In genomic region chr7:133641436-133641835, GRCh38 we compare ENCODE assay signal across 13 cellular contexts.
"Had no signal": no experiment of that assay in that cellular context is flagged by ENCODE, and none has a peak within 500 bp of the region (broad histone marks: within the 10 kb centered on the region; RNA-seq: fewer than 3 reads in every experiment).

No MANE protein-coding gene starts in this region.

- H3K27ac ChIP-seq: brain microvascular endothelial cell, esophagus squamous epithelium, upper lobe of right lung had no signal

- ATAC-seq: left ventricle myocardium superior, upper lobe of right lung had no signal

- H3K36me3 ChIP-seq: brain microvascular endothelial cell, esophagus squamous epithelium, upper lobe of right lung had no signal

- H3K4me3 ChIP-seq: esophagus squamous epithelium, upper lobe of right lung had no signal

- H3K4me1 ChIP-seq: upper lobe of right lung had no signal

- DNase-seq: activated CD4-positive, alpha-beta T cell treated with anti-CD3 and anti-CD28 coated beads, Interleukin-2, amount 50 U/mL, for 4 hours; activated CD4-positive, CD25-positive, alpha-beta regulatory T cell treated with anti-CD3 and anti-CD28 coated beads, Interleukin-2, amount 50 U/mL, for 72 hours; activated gamma-delta T cell; activated naive CD8-positive, alpha-beta T cell treated with anti-CD3 and anti-CD28 coated beads for 36 hours; activated T-cell treated with anti-CD3 and anti-CD28 coated beads, Interleukin-2, amount 50 U/mL, for 24 hours; brain microvascular endothelial cell; cerebellar nuclear complex; esophagus squamous epithelium; foreskin fibroblast; left ventricle myocardium superior; stimulated activated CD4-positive, alpha-beta T cell treated with anti-CD3 and anti-CD28 coated beads, Interleukin-4, amount 100 ng/mL, for 1 hour; stimulated activated CD8-positive, alpha-beta memory T cell treated with anti-CD3 and anti-CD28 coated beads, Interleukin-4, amount 100 ng/mL, for 48 hours; upper lobe of right lung had no signal

- H3K9me3 ChIP-seq: esophagus squamous epithelium had no signal

- H3K27me3 ChIP-seq: brain microvascular endothelial cell, esophagus squamous epithelium, upper lobe of right lung had no signal
